In genomic region chr6:108562503-108562993, GRCh38 we compare ENCODE assay signal across 2 cellular contexts.
TF ChIP-seq lines count a peak whose summit lies in the region.

No MANE protein-coding gene starts in this region.

TF ChIP-seq in SK-N-SH treated with all-trans-retinoic acid at 6 μM for 48 hours, 23 proteins besides CTCF, POLR2A, EP300 and RAD21 (continued from another document):
- TF ChIP-seq CSRNP3 (CRISPR knock-in tag; IDR thresholded peaks at IDR 0.05) (no peak), CSDC2 (CRISPR knock-in tag; IDR thresholded peaks at IDR 0.05) (no peak), GLIS3 (CRISPR knock-in tag; IDR thresholded peaks at IDR 0.05) (no peak), CREB5 (CRISPR knock-in tag; IDR thresholded peaks at IDR 0.05; ENCODE audit: low read depth) (no peak), ZNF8 (CRISPR knock-in tag; IDR thresholded peaks at IDR 0.05) (no peak), ESRRG (CRISPR knock-in tag; IDR thresholded peaks at IDR 0.05) (no peak), POU6F1 (CRISPR knock-in tag; IDR thresholded peaks at IDR 0.05; ENCODE audit: borderline replicate concordance, low read depth) (no peak), ZC3H10 (CRISPR knock-in tag; IDR thresholded peaks at IDR 0.05) (no peak), TOX (CRISPR knock-in tag; IDR thresholded peaks at IDR 0.05; ENCODE audit: borderline replicate concordance) (no peak), ZFP3 (CRISPR knock-in tag; IDR thresholded peaks at IDR 0.05) (no peak), OSR1 (CRISPR knock-in tag; IDR thresholded peaks at IDR 0.05) (no peak), TCF4 (CRISPR knock-in tag; IDR thresholded peaks at IDR 0.05; ENCODE audit: borderline replicate concordance) (no peak)

TF ChIP-seq in H1, 55 proteins besides CTCF, POLR2A, EP300 and RAD21 (continued from another document):
- TF ChIP-seq JUND (IDR thresholded peaks at IDR 0.05; ENCODE audit: low read length) (peak; percentile 63; the same call in 1 of the 2 replicates), CEBPB (IDR thresholded peaks at IDR 0.05; ENCODE audit: low read depth, low read length) (peak; percentile 90), ASH2L (IDR thresholded peaks at IDR 0.05; ENCODE audit: low read length) (no peak), NANOG (IDR thresholded peaks at IDR 0.05; ENCODE audit: insufficient read depth, low read depth, low read length, poor library complexity, severe bottlenecking) (peak; percentile 69), USF2 (IDR thresholded peaks at IDR 0.05; ENCODE audit: low read length) (peak; percentile 72), E2F6 (IDR thresholded peaks at IDR 0.05) (peak; percentile 89), SIN3A (conservative IDR thresholded peaks at IDR 0.05 in 1 of 2, IDR thresholded peaks at IDR 0.05 in 1 of 2; ENCODE audit: low read depth in 1 of 2, low read length in 2 of 2) (peak in 1 of 2 experiments; percentile 77; a peak in 2 of 4 replicates), SP1 (IDR thresholded peaks at IDR 0.05; ENCODE audit: low read depth, low read length) (peak; percentile 72), CHD2 (IDR thresholded peaks at IDR 0.05; ENCODE audit: low read length) (peak; percentile 53; the same call in 1 of the 2 replicates), CBX5 (IDR thresholded peaks at IDR 0.05; ENCODE audit: low read depth, low read length) (no peak), TBP (IDR thresholded peaks at IDR 0.05; ENCODE audit: low read depth, low read length) (peak; percentile 79), TAF7 (optimal IDR thresholded peaks at IDR 0.05; ENCODE audit: borderline replicate concordance, low read depth, low read length) (peak; percentile 61), PHF8 (conservative IDR thresholded peaks at IDR 0.05; ENCODE audit: low read depth, low read length) (peak; percentile 49; the same call in 1 of the 2 replicates), HDAC2 (IDR thresholded peaks at IDR 0.05; ENCODE audit: borderline replicate concordance in 1 of 2, low read depth in 2 of 2, low read length in 2 of 2) (peak in 1 of 2 experiments; percentile 12; a peak in 1 of 4 replicates), TEAD4 (IDR thresholded peaks at IDR 0.05; ENCODE audit: low read depth, low read length) (no peak), YY1 (IDR thresholded peaks at IDR 0.05; ENCODE audit: low read depth, low read length) (0 out of 2 replicates have a peak, but pooled peaks have one; percentile 69), TAF1 (IDR thresholded peaks at IDR 0.05; ENCODE audit: low read depth, low read length) (peak; percentile 65), SIRT6 (IDR thresholded peaks at IDR 0.05; ENCODE audit: low read length) (no peak), RBBP5 (IDR thresholded peaks at IDR 0.05; ENCODE audit: borderline replicate concordance, low read depth, low read length) (peak; percentile 33; the same call in 1 of the 2 replicates), KDM4A (IDR thresholded peaks at IDR 0.05; ENCODE audit: low read depth, low read length, severe bottlenecking) (peak; percentile 81)
